8 cellular contexts compared by ENCODE assay signal in genomic region chr19:15288146-15288963, GRCh38. TPM values are rescaled to one million over a fixed set of nuclear protein-coding genes. Genes with fewer than 3 reads are reported as not detected.
DNase-seq lines count a peak whose midpoint lies in the region; ATAC-seq and TF ChIP-seq lines count a peak whose summit lies in the region.

No MANE protein-coding gene starts in this region.

- no peaks in the 10 kb centered on the region for H3K9me3 Mint-ChIP-seq in CD8-positive, alpha-beta T cell
- H3K9me3 Mint-ChIP-seq in activated CD8-positive, alpha-beta T cell treated with anti-CD3 and anti-CD28 coated beads, Interleukin-2, amount 10 ng/mL, durations not matched to agents 7 days and 5 days (ENCODE audit: insufficient read depth), result no peaks in the 10 kb centered on the region

- H3K27ac Mint-ChIP-seq in CD8-positive, alpha-beta T cell, result peak overlapping the region; percentile 55
- peak overlapping the region; percentile 72 for H3K27ac Mint-ChIP-seq in activated CD8-positive, alpha-beta T cell treated with anti-CD3 and anti-CD28 coated beads, Interleukin-2, amount 10 ng/mL, durations not matched to agents 7 days and 5 days

- H3K79me2 ChIP-seq in MM.1S (ENCODE audit: low read length), result peaks cover 96% of the 10 kb centered on the region

- peak overlapping the region; percentile 13; the same call in 1 of the 2 replicates for H3K9ac ChIP-seq in MM.1S (ENCODE audit: low read length)

- H3K36me3 ChIP-seq in CD8-positive, alpha-beta T cell (ENCODE audit: insufficient read depth, low read length), result no peaks in the 10 kb centered on the region
- no peaks in the 10 kb centered on the region for H3K36me3 ChIP-seq in MM.1S (replicated peaks; ENCODE audit: insufficient read depth, low read length)

- peaks cover 35% of the 10 kb centered on the region for H3F3A ChIP-seq in MM.1S (ENCODE audit: insufficient read depth, low read length)

- TF ChIP-seq CTCF in CD8-positive, alpha-beta T cell (IDR thresholded peaks at IDR 0.05), result no peak
- no peak for TF ChIP-seq CTCF in MM.1S (IDR thresholded peaks at IDR 0.05; ENCODE audit: low read length)

- no peaks in the 10 kb centered on the region for H3K27me3 Mint-ChIP-seq in CD8-positive, alpha-beta T cell (ENCODE audit: low read depth)
- no peaks in the 10 kb centered on the region for H3K27me3 Mint-ChIP-seq in activated CD8-positive, alpha-beta T cell treated with anti-CD3 and anti-CD28 coated beads, Interleukin-2, amount 10 ng/mL, durations not matched to agents 7 days and 5 days (ENCODE audit: low read depth)

- intact Hi-C loops in CD8-positive, alpha-beta T cell (cut with DNase I, micrococcal nuclease), result loop anchor here (2.0 to 5.0 kb wide), 2 partner anchors 34 to 42 kb away; no protein-coding TSS in a partner anchor

- peak overlapping the region; percentile 67 for H3K4me2 ChIP-seq in MM.1S (ENCODE audit: low read depth, low read length)

- no peaks in the 10 kb centered on the region for H3K27me3 ChIP-seq in CD8-positive, alpha-beta T cell (ENCODE audit: insufficient read depth, low read length)
- H3K27me3 ChIP-seq in MM.1S (replicated peaks; ENCODE audit: insufficient read depth, low read length), result no peaks in the 10 kb centered on the region

- no peak overlapping the region for H2AFZ ChIP-seq in MM.1S (ENCODE audit: low read length)

- H3K9me2 ChIP-seq in MM.1S (replicated peaks; ENCODE audit: insufficient read depth, low read length), result no peaks in the 10 kb centered on the region

- CTCF ChIA-PET in CD8-positive, alpha-beta T cell (lab: Charles Lee), result interaction anchor here (1.2 kb wide), 1 partner anchor 131 kb away, joined by 3 read pairs; the partner anchor contains the start of gene AKAP8L
- CTCF ChIA-PET in activated CD8-positive, alpha-beta T cell treated with anti-CD3 and anti-CD28 coated beads, Interleukin-2, amount 10 ng/mL, durations not matched to agents 7 days and 5 days (lab: Charles Lee), result interaction anchor here (1.0 kb wide), 1 partner anchor 91 kb away, joined by 3 read pairs; the partner anchor contains the start of gene AKAP8

- H3K36me3 Mint-ChIP-seq in CD8-positive, alpha-beta T cell, result no peaks in the 10 kb centered on the region
- H3K36me3 Mint-ChIP-seq in activated CD8-positive, alpha-beta T cell treated with anti-CD3 and anti-CD28 coated beads, Interleukin-2, amount 10 ng/mL, durations not matched to agents 7 days and 5 days (ENCODE audit: low read depth), result peaks cover 4% of the 10 kb centered on the region

- H4K20me1 ChIP-seq in MM.1S (ENCODE audit: insufficient read depth, low read length), result peaks cover 77% of the 10 kb centered on the region

- peaks cover 96% of the 10 kb centered on the region for H3K4me1 Mint-ChIP-seq in CD8-positive, alpha-beta T cell (ENCODE audit: low read depth)
- H3K4me1 Mint-ChIP-seq in activated CD8-positive, alpha-beta T cell treated with anti-CD3 and anti-CD28 coated beads, Interleukin-2, amount 10 ng/mL, durations not matched to agents 7 days and 5 days (ENCODE audit: low read depth), result peaks cover 97% of the 10 kb centered on the region

- DNase-seq in CD8-positive, alpha-beta T cell, result no peak
- peak; percentile 66 for DNase-seq in MM.1S
- no peak for DNase-seq in activated CD8-positive, alpha-beta T cell treated with anti-CD3 and anti-CD28 coated beads, Interleukin-2, amount 10 ng/mL, durations not matched to agents 7 days and 5 days
- DNase-seq in hippocampal formation (lab: John Stamatoyannopoulos, UW), result peak; percentile 89
- DNase-seq in stimulated activated naive CD8-positive, alpha-beta T cell treated with anti-CD3 and anti-CD28 coated beads, Interleukin-15, Interleukin-2, amounts not matched to agents 100 U/mL and 50 U/mL, for 24 hours, result no peak
- DNase-seq in NCI-H1105 treated with DMSO at 0.1 percent for 48 hours (lab: John Stamatoyannopoulos, UW), result no peak
- no peak for DNase-seq in NCI-H187 (lab: John Stamatoyannopoulos, UW)
- DNase-seq in activated CD4-positive, alpha-beta T cell treated with anti-CD3 and anti-CD28 coated beads for 1 hour, result no peak

- ATAC-seq in CD8-positive, alpha-beta T cell, result no peak
- ATAC-seq in activated CD8-positive, alpha-beta T cell treated with anti-CD3 and anti-CD28 coated beads, Interleukin-2, amount 10 ng/mL, durations not matched to agents 7 days and 5 days, result peak; percentile 23
- ATAC-seq in stimulated activated naive CD8-positive, alpha-beta T cell treated with anti-CD3 and anti-CD28 coated beads, Interleukin-15, Interleukin-2, amounts not matched to agents 100 U/mL and 50 U/mL, for 24 hours, result peak; percentile 3

- H3K27ac ChIP-seq in CD8-positive, alpha-beta T cell (ENCODE audit: low read depth, low read length), result no peak overlapping the region
- H3K27ac ChIP-seq in MM.1S (ENCODE audit: low read length), result peak overlapping the region; percentile 69; the same call in 1 of the 2 replicates

- no peaks in the 10 kb centered on the region for H3K9me3 ChIP-seq in CD8-positive, alpha-beta T cell (ENCODE audit: low read length)
- no peaks in the 10 kb centered on the region for H3K9me3 ChIP-seq in MM.1S (replicated peaks; ENCODE audit: insufficient read depth, low read length)

- POLR2A ChIA-PET in CD8-positive, alpha-beta T cell (lab: Charles Lee), result interaction anchor here (0.6 to 1.6 kb wide), 5 partner anchors 9 to 162 kb away, joined by 3 to 7 read pairs (median 4); partner anchors contain the start of genes AKAP8 and BRD4
- POLR2A ChIA-PET in activated CD8-positive, alpha-beta T cell treated with anti-CD3 and anti-CD28 coated beads, Interleukin-2, amount 10 ng/mL, durations not matched to agents 7 days and 5 days (lab: Charles Lee), result interaction anchor here (0.7 to 1.1 kb wide), 2 partner anchors 42 to 90 kb away, joined by 3 read pairs; no protein-coding TSS in a partner anchor

- peak overlapping the region; percentile 6 for H3K4me3 ChIP-seq in CD8-positive, alpha-beta T cell (ENCODE audit: low read depth, low read length)
- H3K4me3 ChIP-seq in MM.1S (ENCODE audit: low read length), result peak overlapping the region; percentile 21

- H3K4me1 ChIP-seq in CD8-positive, alpha-beta T cell (ENCODE audit: insufficient read depth, low read length), result peaks cover 95% of the 10 kb centered on the region
- peaks cover 79% of the 10 kb centered on the region for H3K4me1 ChIP-seq in MM.1S (ENCODE audit: low read length)

- H3K4me3 Mint-ChIP-seq in CD8-positive, alpha-beta T cell, result peak overlapping the region; percentile 38
- H3K4me3 Mint-ChIP-seq in activated CD8-positive, alpha-beta T cell treated with anti-CD3 and anti-CD28 coated beads, Interleukin-2, amount 10 ng/mL, durations not matched to agents 7 days and 5 days, result no peak overlapping the region

RNA-seq across cellular contexts. Expression of gene BRD4, which starts 44.0 kb away (rescaled TPM):
- total RNA-seq in CD8-positive, alpha-beta T cell, result 100 to 1,000 TPM; 123 to 128 TPM
- 100 to 1,000 TPM; 102 to 108 TPM for total RNA-seq in activated CD8-positive, alpha-beta T cell treated with anti-CD3 and anti-CD28 coated beads, Interleukin-2, amount 10 ng/mL, durations not matched to agents 7 days and 5 days

RNA-seq across cellular contexts. Expression of gene EPHX3, which starts 56.1 kb away (rescaled TPM):
- total RNA-seq in CD8-positive, alpha-beta T cell, result under 1 TPM; 0.19 to 0.62 TPM
- under 1 TPM; 0.21 to 0.29 TPM for total RNA-seq in activated CD8-positive, alpha-beta T cell treated with anti-CD3 and anti-CD28 coated beads, Interleukin-2, amount 10 ng/mL, durations not matched to agents 7 days and 5 days

Comparison
In these comparisons a context has a peak if more than half of its experiments do, and no peak if none do; other contexts are left out.
1. DNase-seq: peak in MM.1S (single experiment) and hippocampal formation (2 of 2); none in CD8-positive, alpha-beta T cell (0 of 7), activated CD8-positive, alpha-beta T cell treated with anti-CD3 and anti-CD28 coated beads, Interleukin-2, amount 10 ng/mL, durations not matched to agents 7 days and 5 days (single experiment), stimulated activated naive CD8-positive, alpha-beta T cell treated with anti-CD3 and anti-CD28 coated beads, Interleukin-15, Interleukin-2, amounts not matched to agents 100 U/mL and 50 U/mL, for 24 hours (single experiment), NCI-H1105 treated with DMSO at 0.1 percent for 48 hours (single experiment), NCI-H187 (0 of 2) and activated CD4-positive, alpha-beta T cell treated with anti-CD3 and anti-CD28 coated beads for 1 hour (single experiment).